In genomic region chr21:44054710-44055109, GRCh38 we compare ENCODE assay signal across 11 cellular contexts. TPM values are rescaled to one million over a fixed set of nuclear protein-coding genes. Genes with fewer than 3 reads are reported as not detected.
A peak's percentile ranks its signal among the peaks of the same experiment; 100 is the strongest.
DNase-seq lines count a peak whose midpoint lies in the region; ATAC-seq and TF ChIP-seq lines count a peak whose summit lies in the region.
"Had no signal": no experiment of that assay in that cellular context is flagged by ENCODE, and none has a peak within 500 bp of the region (broad histone marks: within the 10 kb centered on the region; RNA-seq: fewer than 3 reads in every experiment).

No MANE protein-coding gene starts in this region.

- no peak overlapping the region for H3K4me2 ChIP-seq in neural progenitor cell
- H3K4me2 ChIP-seq: KMS-11 had no signal

- 29 to 70% (median 35%) methylated on average over 5 of the region's 5 CpGs for WGBS in psoas muscle, 3 donors

- no peaks in the 10 kb centered on the region for H3K27me3 Mint-ChIP-seq in CD8-positive, alpha-beta T cell (ENCODE audit: low read depth)
- no peaks in the 10 kb centered on the region for H3K27me3 Mint-ChIP-seq in WTC11 (ENCODE audit: low read depth)
- no peaks in the 10 kb centered on the region for H3K27me3 Mint-ChIP-seq in neural progenitor cell (ENCODE audit: insufficient read depth, low read depth)

- peaks cover 78% of the 10 kb centered on the region for H3K36me3 Mint-ChIP-seq in CD8-positive, alpha-beta T cell
- H3K36me3 Mint-ChIP-seq in WTC11 (peaks cover 22% of the 10 kb centered on the region), neural progenitor cell (peaks cover 11% of the 10 kb centered on the region)

- no peaks in the 10 kb centered on the region for H3K9me3 ChIP-seq in CD8-positive, alpha-beta T cell (ENCODE audit: low read length)
- H3K9me3 ChIP-seq in psoas muscle (no peaks in the 10 kb centered on the region), neural progenitor cell (ENCODE audit: low read depth) (no peaks in the 10 kb centered on the region)

- no peak overlapping the region for H3K9ac ChIP-seq in neural progenitor cell
- H3K9ac ChIP-seq: KMS-11 had no signal

- CTCF ChIA-PET in CD8-positive, alpha-beta T cell (lab: Charles Lee) = interaction anchor here (1.2 kb wide), 1 partner anchor 9 kb away, joined by 3 read pairs; no protein-coding TSS in a partner anchor
- CTCF ChIA-PET in WTC11 (lab: Charles Lee) = interaction anchor here (1.0 kb wide), 1 partner anchor 17 kb away, joined by 4 read pairs; no protein-coding TSS in a partner anchor

- no peak overlapping the region for H2AFZ ChIP-seq in neural progenitor cell (replicated peaks)

- peak overlapping the region; percentile 22 for H3K27ac Mint-ChIP-seq in CD8-positive, alpha-beta T cell
- H3K27ac Mint-ChIP-seq in WTC11 (peak overlapping the region; percentile 86), neural progenitor cell (no peak overlapping the region)

- H3K27ac ChIP-seq in CD8-positive, alpha-beta T cell (ENCODE audit: low read depth, low read length) = no peak overlapping the region
- H3K27ac ChIP-seq in psoas muscle (peak overlapping the region; percentile 65), neural progenitor cell (no peak overlapping the region)
- H3K27ac ChIP-seq: KMS-11 had no signal

- peaks cover 33% of the 10 kb centered on the region for H3K36me3 ChIP-seq in CD8-positive, alpha-beta T cell (ENCODE audit: insufficient read depth, low read length)
- H3K36me3 ChIP-seq in psoas muscle (ENCODE audit: insufficient read depth in 1 of 2, low read depth in 1 of 2) (peaks cover 0 to 50% of the 10 kb centered on the region in 2 donors), neural progenitor cell (no peaks in the 10 kb centered on the region)

- H3K4me1 Mint-ChIP-seq in CD8-positive, alpha-beta T cell (ENCODE audit: low read depth) = peaks cover 17% of the 10 kb centered on the region
- no peaks in the 10 kb centered on the region for H3K4me1 Mint-ChIP-seq in WTC11
- peaks cover 6% of the 10 kb centered on the region for H3K4me1 Mint-ChIP-seq in neural progenitor cell

- POLR2A ChIA-PET in CD8-positive, alpha-beta T cell (lab: Charles Lee) = no interaction called here
- POLR2A ChIA-PET in WTC11 (lab: Charles Lee) = no interaction called here

- no peak for DNase-seq in CD8-positive, alpha-beta T cell
- DNase-seq in WTC11 (ENCODE audit: low spot score) = no peak
- peak; percentile 64 for DNase-seq in foreskin melanocyte
- DNase-seq in psoas muscle = no peak
- DNase-seq in neural progenitor cell (ENCODE audit: low spot score) = no peak
- DNase-seq in activated effector memory CD4-positive, alpha-beta T cell treated with Interleukin-2 at 50 U/mL for 16 hours = no peak
- DNase-seq: effector CD4-positive, alpha-beta T cell; NK-92 treated with Interleukin-12 subunit alpha and Interleukin-12 subunit beta, amount 100 ng/mL, for 24 hours had no signal

- H4K20me1 ChIP-seq in neural progenitor cell (ENCODE audit: low read depth) = peaks cover 14% of the 10 kb centered on the region

- H3K4me1 ChIP-seq in CD8-positive, alpha-beta T cell (ENCODE audit: insufficient read depth, low read length) = no peaks in the 10 kb centered on the region
- peaks cover 37% of the 10 kb centered on the region for H3K4me1 ChIP-seq in psoas muscle
- peaks cover 9% of the 10 kb centered on the region for H3K4me1 ChIP-seq in neural progenitor cell

- H3K9me3 Mint-ChIP-seq in CD8-positive, alpha-beta T cell = no peaks in the 10 kb centered on the region
- H3K9me3 Mint-ChIP-seq in WTC11 (no peaks in the 10 kb centered on the region), neural progenitor cell (no peaks in the 10 kb centered on the region)

- intact Hi-C loops in CD8-positive, alpha-beta T cell (cut with DNase I, micrococcal nuclease) = no loop called here
- intact Hi-C loops in psoas muscle (cut with DNase I) = loop anchor here (5.0 kb wide), 1 partner anchor 42 kb away; the partner anchor contains the start of gene TRAPPC10 (in 2 of the 2)

- ATAC-seq in CD8-positive, alpha-beta T cell = no peak
- ATAC-seq in WTC11 (no peak), psoas muscle (peak; percentile 36 to 76 (median 54)), HG02852 (IDR thresholded peaks at IDR 0.05; ENCODE audit: unreplicated experiment) (no peak), HG02938 (IDR thresholded peaks at IDR 0.05; ENCODE audit: unreplicated experiment) (no peak)

- H3F3A ChIP-seq in neural progenitor cell (ENCODE audit: low read depth) = no peaks in the 10 kb centered on the region

- TF ChIP-seq CTCF in CD8-positive, alpha-beta T cell (IDR thresholded peaks at IDR 0.05) = no peak
- TF ChIP-seq CTCF in WTC11 (IDR thresholded peaks at IDR 0.05) (no peak), psoas muscle (IDR thresholded peaks at IDR 0.05) (no peak), neural progenitor cell (IDR thresholded peaks at IDR 0.05) (no peak)

- no peak overlapping the region for H3K4me3 Mint-ChIP-seq in CD8-positive, alpha-beta T cell
- no peak overlapping the region for H3K4me3 Mint-ChIP-seq in WTC11
- H3K4me3 Mint-ChIP-seq in neural progenitor cell = no peak overlapping the region

- H3K4me3 ChIP-seq in CD8-positive, alpha-beta T cell (ENCODE audit: low read depth, low read length) = no peak overlapping the region
- no peak overlapping the region for H3K4me3 ChIP-seq in psoas muscle
- no peak overlapping the region for H3K4me3 ChIP-seq in neural progenitor cell

- peaks cover 18% of the 10 kb centered on the region for H3K79me2 ChIP-seq in neural progenitor cell (ENCODE audit: low read depth)

- no peaks in the 10 kb centered on the region for H3K27me3 ChIP-seq in CD8-positive, alpha-beta T cell (ENCODE audit: insufficient read depth, low read length)
- no peaks in the 10 kb centered on the region for H3K27me3 ChIP-seq in psoas muscle (ENCODE audit: insufficient read depth in 3 of 3, low read length in 2 of 3)
- no peaks in the 10 kb centered on the region for H3K27me3 ChIP-seq in neural progenitor cell

TF ChIP-seq in WTC11, 78 proteins besides CTCF, POLR2A, EP300 and RAD21 (continues in another document):
- no peak for TF ChIP-seq MXD4 (CRISPR knock-in tag; IDR thresholded peaks at IDR 0.05; ENCODE audit: borderline replicate concordance)
- TF ChIP-seq CREM (CRISPR knock-in tag; IDR thresholded peaks at IDR 0.05) = no peak
- TF ChIP-seq MYBL2 (CRISPR knock-in tag; IDR thresholded peaks at IDR 0.05) = no peak
- no peak for TF ChIP-seq JAZF1 (CRISPR knock-in tag; IDR thresholded peaks at IDR 0.05)
- no peak for TF ChIP-seq ZNF138 (CRISPR knock-in tag; conservative IDR thresholded peaks at IDR 0.05)
- no peak for TF ChIP-seq ZSCAN18 (CRISPR knock-in tag; IDR thresholded peaks at IDR 0.05)
- TF ChIP-seq FOXP4 (CRISPR knock-in tag; IDR thresholded peaks at IDR 0.05) = no peak
- TF ChIP-seq ZNF425 (CRISPR knock-in tag; conservative IDR thresholded peaks at IDR 0.05) = no peak
- TF ChIP-seq ZNF423 (CRISPR knock-in tag; IDR thresholded peaks at IDR 0.05) = no peak

RNA-seq across cellular contexts. Expression of gene TRAPPC10, which starts 42.6 kb away (rescaled TPM):
- 100 to 1,000 TPM; 128 to 130 TPM for total RNA-seq in CD8-positive, alpha-beta T cell
- total RNA-seq in WTC11 (2021) (29.3 to 34.5 TPM (median 29.7 TPM) in 3 replicates), psoas muscle (10 to 100 TPM; 13.3 to 22.2 (median 20.4) TPM), neural progenitor cell (ENCODE audit: low replicate concordance) (19.8 and 23.2 TPM in 2 replicates)
- polyA plus RNA-seq in psoas muscle = 10 to 100 TPM in 1 of 3 donors, 1 to 10 TPM in 2; 6.4 to 21.4 (median 8.5) TPM

RNA-seq across cellular contexts. Expression of gene PWP2, which starts 52.5 kb away (rescaled TPM):
- total RNA-seq in CD8-positive, alpha-beta T cell = 10 to 100 TPM; 15.7 to 22.9 TPM
- total RNA-seq in WTC11 (2021) (30.6 to 41.6 TPM (median 36.3 TPM) in 3 replicates), psoas muscle (1 to 10 TPM in 3 of 4 donors, under 1 TPM in 1; 0.56 to 3.2 (median 2.8) TPM), neural progenitor cell (ENCODE audit: low replicate concordance) (6.9 and 9.8 TPM in 2 replicates)
- polyA plus RNA-seq in psoas muscle = 1 to 10 TPM; 2.2 to 8.8 (median 3.0) TPM

Comparison
In these comparisons a context has a peak if more than half of its experiments do, and no peak if none do; other contexts are left out.
1. ATAC-seq: peak in psoas muscle (4 of 4); none in CD8-positive, alpha-beta T cell (single experiment), WTC11 (single experiment), HG02852 (single experiment) and HG02938 (single experiment).
2. intact Hi-C loops: an anchor here in psoas muscle (5.0 kb wide); none called in CD8-positive, alpha-beta T cell.